17 cellular contexts compared by ENCODE assay signal in genomic region chr6:31697555-31697954, GRCh38. TPM values are rescaled to one million over a fixed set of nuclear protein-coding genes. Genes with fewer than 3 reads are reported as not detected.
DNase-seq lines count a peak whose midpoint lies in the region; ATAC-seq, FAIRE-seq and TF ChIP-seq lines count a peak whose summit lies in the region.
"Had no signal": no experiment of that assay in that cellular context is flagged by ENCODE, and none has a peak within 500 bp of the region (broad histone marks: within the 10 kb centered on the region; RNA-seq: fewer than 3 reads in every experiment).

No MANE protein-coding gene starts in this region.

- no peak overlapping the region for H3K18ac ChIP-seq in trophoblast cell (ENCODE audit: low read length)

- no peak overlapping the region for H4K12ac ChIP-seq in trophoblast cell (ENCODE audit: low read depth, low read length)

- H3K9ac ChIP-seq in Karpas-422 (ENCODE audit: low read length), result no peak overlapping the region
- H3K9ac ChIP-seq in K562 (ENCODE audit: insufficient read depth in 1 of 2, low read depth in 2 of 2, low read length in 2 of 2), result peak overlapping the region in 1 of 2 experiments; percentile 24; a peak in 1 of 4 replicates
- H3K9ac ChIP-seq in trophoblast cell (ENCODE audit: low read length), result no peak overlapping the region

- H2BK5ac ChIP-seq in trophoblast cell (ENCODE audit: low read depth, low read length, poor library complexity), result no peak overlapping the region

- no peak for DNase-seq in activated CD4-positive, alpha-beta T cell treated with anti-CD3 and anti-CD28 coated beads, Interleukin-2, amount 10 ng/mL, durations not matched to agents 24 days and 14 days
- no peak for DNase-seq in activated CD4-positive, alpha-beta T cell treated with anti-CD3 and anti-CD28 coated beads, Interleukin-2, amount 50 U/mL, for 1 hour
- DNase-seq in Karpas-422 (no peak), K562 (ENCODE audit: extremely low read depth in 1 of 4, low spot score in 3 of 4) (no peak), neural crest cell (ENCODE audit: low read depth, low spot score) (no peak), RPMI8226 (no peak), GM10266 (ENCODE audit: extremely low spot score) (no peak), trophoblast cell (no peak)
- DNase-seq: activated effector memory CD4-positive, alpha-beta T cell treated with Interleukin-2 at 50 U/mL for 16 hours; NCI-H1930; pancreas; WERI-Rb-1 had no signal

- in situ Hi-C loops in K562 (cut with MboI), result no loop called here

- intact Hi-C loops in activated CD4-positive, alpha-beta T cell treated with anti-CD3 and anti-CD28 coated beads, Interleukin-2, amount 10 ng/mL, durations not matched to agents 24 days and 14 days (cut with micrococcal nuclease), result no loop called here
- intact Hi-C loops in K562 (cut with micrococcal nuclease), result no loop called here

- no peak overlapping the region for H4K91ac ChIP-seq in trophoblast cell (ENCODE audit: low read depth, low read length)

- H3K4me1 ChIP-seq in Karpas-422 (ENCODE audit: low read length) (peaks cover 26% of the 10 kb centered on the region), K562 (replicated peaks in 1 of 2; ENCODE audit: control insufficient read depth in 2 of 2, insufficient read depth in 2 of 2, low read length in 2 of 2) (peaks cover 16 to 17% of the 10 kb centered on the region in 2 experiments), trophoblast cell (ENCODE audit: control insufficient read depth in 1 of 2, insufficient read depth in 2 of 2, low read length in 2 of 2) (peaks cover 7 to 10% of the 10 kb centered on the region in 2 experiments)

- H3K79me2 ChIP-seq in Karpas-422 (ENCODE audit: low read length) (peaks cover 23% of the 10 kb centered on the region), K562 (ENCODE audit: control insufficient read depth, insufficient read depth, low read length) (peaks cover 45% of the 10 kb centered on the region), trophoblast cell (ENCODE audit: control insufficient read depth, insufficient read depth, low read length, poor library complexity) (peaks cover 3% of the 10 kb centered on the region)

- H2AFZ ChIP-seq in Karpas-422 (ENCODE audit: low read length) (no peak overlapping the region), K562 (ENCODE audit: low read depth, low read length) (no peak overlapping the region), trophoblast cell (ENCODE audit: insufficient read depth, low read length, poor library complexity) (no peak overlapping the region)

- no peak overlapping the region for H3K4me3 ChIP-seq in Karpas-422 (ENCODE audit: low read length)
- no peak overlapping the region for H3K4me3 ChIP-seq in K562
- H3K4me3 ChIP-seq in trophoblast cell (ENCODE audit: low read depth, low read length), result no peak overlapping the region
- H3K4me3 ChIP-seq: esophagus muscularis mucosa, pancreas had no signal

- TF ChIP-seq CTCF in K562 (IDR thresholded peaks at IDR 0.05 in 2 of 3, conservative IDR thresholded peaks at IDR 0.05 in 1 of 3; ENCODE audit: insufficient read depth in 2 of 3, low read depth in 1 of 3, low read length in 3 of 3) (no peak), neural crest cell (conservative IDR thresholded peaks at IDR 0.05) (no peak), GM10266 (IDR thresholded peaks at IDR 0.05; ENCODE audit: control insufficient read depth, insufficient read depth, low read depth, missing control alignments) (no peak)

- no TSS peak for BruUV-seq in K562 (replicated peaks; lab: Mats Ljungman, UMichigan)

- no peak overlapping the region for H3K4me3 Mint-ChIP-seq in activated CD4-positive, alpha-beta T cell treated with anti-CD3 and anti-CD28 coated beads, Interleukin-2, amount 10 ng/mL, durations not matched to agents 24 days and 14 days
- peak overlapping the region; percentile 3 for H3K4me3 Mint-ChIP-seq in neural crest cell

- H3K14ac ChIP-seq in trophoblast cell (ENCODE audit: low read length), result no peak overlapping the region

- ATAC-seq in K562, result no peak
- ATAC-seq: pancreas had no signal

- H3K4me2 ChIP-seq in Karpas-422 (ENCODE audit: low read depth, low read length, poor library complexity, severe bottlenecking) (no peak overlapping the region), K562 (ENCODE audit: insufficient read depth, low read length) (no peak overlapping the region), trophoblast cell (ENCODE audit: low read length) (no peak overlapping the region)

- H3K9me3 ChIP-seq in Karpas-422 (ENCODE audit: low read length) (no peaks in the 10 kb centered on the region), K562 (replicated peaks; ENCODE audit: control insufficient read depth, insufficient read depth, low read depth, low read length) (no peaks in the 10 kb centered on the region), trophoblast cell (ENCODE audit: insufficient read depth, low read depth, low read length) (no peaks in the 10 kb centered on the region)
- H3K9me3 ChIP-seq: esophagus muscularis mucosa, pancreas had no signal

- CTCF ChIA-PET in K562 (lab: Yijun Ruan, JAX; ENCODE audit: low intra/inter-chr PET ratio), result interaction anchor here (0.7 kb wide), 1 partner anchor 331 kb away, joined by 3 read pairs; no protein-coding TSS in a partner anchor

- no peaks in the 10 kb centered on the region for H3K27me3 Mint-ChIP-seq in activated CD4-positive, alpha-beta T cell treated with anti-CD3 and anti-CD28 coated beads, Interleukin-2, amount 10 ng/mL, durations not matched to agents 24 days and 14 days
- no peaks in the 10 kb centered on the region for H3K27me3 Mint-ChIP-seq in neural crest cell (ENCODE audit: low read depth)

- H4K8ac ChIP-seq in trophoblast cell (ENCODE audit: low read depth, low read length), result no peak overlapping the region

- no peak overlapping the region for H2BK12ac ChIP-seq in trophoblast cell (ENCODE audit: low read length)

- peak overlapping the region; percentile 66 for H3K27ac Mint-ChIP-seq in activated CD4-positive, alpha-beta T cell treated with anti-CD3 and anti-CD28 coated beads, Interleukin-2, amount 10 ng/mL, durations not matched to agents 24 days and 14 days
- no peak overlapping the region for H3K27ac Mint-ChIP-seq in neural crest cell (ENCODE audit: unreplicated experiment)

- H3K27ac ChIP-seq in Karpas-422 (ENCODE audit: low read length) (peak overlapping the region; percentile 12; the same call in 1 of the 2 replicates), K562 (ENCODE audit: extremely low read depth, low read depth, low read length) (peak overlapping the region; percentile 12; the same call in 1 of the 3 replicates), trophoblast cell (ENCODE audit: low read depth, low read length) (no peak overlapping the region)
- H3K27ac ChIP-seq: esophagus muscularis mucosa, pancreas, WERI-Rb-1 had no signal

- no peaks in the 10 kb centered on the region for H4K20me1 ChIP-seq in Karpas-422 (ENCODE audit: insufficient read depth, low read depth, low read length)
- no peaks in the 10 kb centered on the region; the same call in 1 of the 2 replicates for H4K20me1 ChIP-seq in K562 (replicated peaks; ENCODE audit: control insufficient read depth, insufficient read depth, low read length)

- TF ChIP-seq EP300 in K562 (IDR thresholded peaks at IDR 0.05; ENCODE audit: low read length), result no peak

- H3K9me2 ChIP-seq in Karpas-422 (replicated peaks; ENCODE audit: insufficient read depth, low read length), result no peaks in the 10 kb centered on the region

- FAIRE-seq in K562 (lab: Jason Lieb, UNC), result no peak
- FAIRE-seq: pancreas had no signal

- WGBS in K562 (ENCODE audit: insufficient coverage, low coverage, missing lambda C conversion rate), result 54% methylated on average over 3 of the region's 3 CpGs
- WGBS in trophoblast cell (ENCODE audit: extremely low coverage, insufficient coverage, insufficient read length), result no CpG with 5 or more reads among the region's 3 CpGs

- H3K36me3 ChIP-seq in Karpas-422 (ENCODE audit: insufficient read depth, low read length) (no peaks in the 10 kb centered on the region; the same call in 1 of the 2 replicates), K562 (ENCODE audit: control insufficient read depth, insufficient read depth, low read length) (peaks cover 83% of the 10 kb centered on the region), trophoblast cell (ENCODE audit: control insufficient read depth in 1 of 2, insufficient read depth in 2 of 2, low read length in 2 of 2) (peaks cover 33 to 35% of the 10 kb centered on the region in 2 experiments)

- no peak overlapping the region for H3K4ac ChIP-seq in trophoblast cell (ENCODE audit: low read depth, low read length)

- no peak for TF ChIP-seq RAD21 in K562 (CRISPR knock-in tag; conservative IDR thresholded peaks at IDR 0.05 in 1 of 2, IDR thresholded peaks at IDR 0.05 in 1 of 2)

- H3K9me3 Mint-ChIP-seq in activated CD4-positive, alpha-beta T cell treated with anti-CD3 and anti-CD28 coated beads, Interleukin-2, amount 10 ng/mL, durations not matched to agents 24 days and 14 days, result no peaks in the 10 kb centered on the region
- H3K9me3 Mint-ChIP-seq in neural crest cell, result no peaks in the 10 kb centered on the region

- H3K79me1 ChIP-seq in trophoblast cell (ENCODE audit: low read length), result peaks cover under 1% of the 10 kb centered on the region

- H3K9me1 ChIP-seq in K562 (ENCODE audit: control insufficient read depth, insufficient read depth, low read length), result peaks cover 5% of the 10 kb centered on the region

- H3K27me3 ChIP-seq in Karpas-422 (ENCODE audit: low read length) (no peaks in the 10 kb centered on the region), K562 (ENCODE audit: control insufficient read depth in 2 of 2, insufficient read depth in 2 of 2, low read length in 2 of 2) (no peaks in the 10 kb centered on the region), trophoblast cell (ENCODE audit: insufficient read depth, low read length) (no peaks in the 10 kb centered on the region)
- H3K27me3 ChIP-seq: esophagus muscularis mucosa, pancreas had no signal

- no peak overlapping the region for H2AK5ac ChIP-seq in trophoblast cell (ENCODE audit: low read length)

- H2BK120ac ChIP-seq in trophoblast cell (ENCODE audit: insufficient read depth, low read length, poor library complexity), result no peak overlapping the region

- H3K36me3 Mint-ChIP-seq in activated CD4-positive, alpha-beta T cell treated with anti-CD3 and anti-CD28 coated beads, Interleukin-2, amount 10 ng/mL, durations not matched to agents 24 days and 14 days (ENCODE audit: low read depth), result peaks cover 32% of the 10 kb centered on the region
- peaks cover 8% of the 10 kb centered on the region for H3K36me3 Mint-ChIP-seq in neural crest cell (ENCODE audit: low read depth)

- POLR2A ChIA-PET in K562 (lab: Yijun Ruan, JAX), result interaction anchor here (0.8 to 1.3 kb wide), 5 partner anchors 13 to 72 kb away, joined by 3 to 5 read pairs (median 3); partner anchors contain the start of genes BAG6 and MPIG6B

- H3K23ac ChIP-seq in trophoblast cell (ENCODE audit: low read length), result no peak overlapping the region

- H3K4me1 Mint-ChIP-seq in activated CD4-positive, alpha-beta T cell treated with anti-CD3 and anti-CD28 coated beads, Interleukin-2, amount 10 ng/mL, durations not matched to agents 24 days and 14 days, result peaks cover 24% of the 10 kb centered on the region
- H3K4me1 Mint-ChIP-seq in neural crest cell, result peaks cover 15% of the 10 kb centered on the region

- TF ChIP-seq POLR2A in K562 (conservative IDR thresholded peaks at IDR 0.05), result no peak

RNA-seq across cellular contexts. Expression of gene ABHD16A, which starts 5.6 kb away (rescaled TPM):
- 43.1 and 44.7 TPM in 2 replicates for total RNA-seq in activated CD4-positive, alpha-beta T cell treated with anti-CD3 and anti-CD28 coated beads, Interleukin-2, amount 10 ng/mL, durations not matched to agents 24 days and 14 days
- total RNA-seq in Karpas-422 (2014; rRNA removed; shearing (Covaris generic); ENCODE audit: low replicate concordance), result 55.6 and 92.1 TPM in 2 replicates
- 196 and 413 TPM in 2 replicates for total RNA-seq in K562 (2011; cell fraction: chromatin; rRNA removed; ENCODE audit: low replicate concordance)
- 372 and 379 TPM in 2 replicates for total RNA-seq in K562 (2011; cell fraction: nucleolus; rRNA removed)
- 265 and 280 TPM in 2 replicates for total RNA-seq in K562 (2011; cell fraction: nucleoplasm; rRNA removed)
- total RNA-seq in K562 (2014; rRNA removed) (104 and 131 TPM in 2 replicates), K562 (2014; rRNA removed; fragmentation: Illumina TruSeq; extraction: Trizol) (61.6 and 75.6 TPM in 2 replicates), K562 (2015; rRNA removed; fragmentation: Illumina TruSeq; extraction: Trizol) (81.6 and 82.8 TPM in 2 replicates), K562 (2021) (104 and 106 TPM in 2 replicates), neural crest cell (70.9 and 73.6 TPM in 2 replicates)
- polyA plus RNA-seq in K562 (2011; rRNA removed) (113 and 137 TPM in 2 replicates), K562 (2014; fragmentation: Illumina TruSeq; extraction: Trizol) (70.0 and 79.3 TPM in 2 replicates), K562 (2014; fragmentation: Nextera tagmentation; extraction: Ambion mirVana) (10 to 100 TPM; 25.8 to 49.7 TPM), K562 (2014; rRNA removed) (120 and 122 TPM in 2 replicates)
- 147 and 156 TPM in 2 replicates for polyA plus RNA-seq in K562 (2011; cell fraction: cytosol; rRNA removed)
- 475 and 536 TPM in 2 replicates for polyA plus RNA-seq in K562 (2011; cell fraction: nucleus; rRNA removed)
- polyA plus RNA-seq in K562 (2012), result 97.9 and 126 TPM in 2 replicates
- polyA minus RNA-seq in K562 (2011; rRNA and poly(A)+ RNA removed), result 89.1 and 118 TPM in 2 replicates
- polyA minus RNA-seq in K562 (2011; cell fraction: cytosol; rRNA and poly(A)+ RNA removed), result 55.6 and 55.8 TPM in 2 replicates
- 117 and 139 TPM in 2 replicates for polyA minus RNA-seq in K562 (2011; cell fraction: nucleus; rRNA and poly(A)+ RNA removed)
- 39.7 and 42.5 TPM in 2 replicates for polyA plus RNA-seq in trophoblast cell (2013)

RNA-seq across cellular contexts. Expression of gene LY6G6F, which starts 9.1 kb away (rescaled TPM):
- not detected in 2 replicates for total RNA-seq in activated CD4-positive, alpha-beta T cell treated with anti-CD3 and anti-CD28 coated beads, Interleukin-2, amount 10 ng/mL, durations not matched to agents 24 days and 14 days
- not detected in 2 replicates for total RNA-seq in Karpas-422 (2014; rRNA removed; shearing (Covaris generic); ENCODE audit: low replicate concordance)
- total RNA-seq in K562 (2011; cell fraction: chromatin; rRNA removed; ENCODE audit: low replicate concordance), result 0.35 TPM in 1 of 2 replicates, not detected in the other
- 1.4 TPM in 1 of 2 replicates, not detected in the other for total RNA-seq in K562 (2011; cell fraction: nucleolus; rRNA removed)
- total RNA-seq in K562 (2011; cell fraction: nucleoplasm; rRNA removed), result 0.99 and 1.2 TPM in 2 replicates
- total RNA-seq in K562 (2014; rRNA removed) (0.50 TPM in 1 of 2 replicates, not detected in the other), K562 (2014; rRNA removed; fragmentation: Illumina TruSeq; extraction: Trizol) (0.35 TPM in 1 of 2 replicates, not detected in the other), K562 (2015; rRNA removed; fragmentation: Illumina TruSeq; extraction: Trizol) (0.14 TPM in 1 of 2 replicates, not detected in the other), K562 (2021) (0.18 TPM in 1 of 2 replicates, not detected in the other), neural crest cell (not detected in 2 replicates)
- polyA plus RNA-seq in K562 (2011; rRNA removed) (0.20 TPM in 1 of 2 replicates, not detected in the other), K562 (2014; fragmentation: Illumina TruSeq; extraction: Trizol) (0.33 and 0.39 TPM in 2 replicates), K562 (2014; fragmentation: Nextera tagmentation; extraction: Ambion mirVana) (under 1 TPM; 0.28 to 0.49 TPM), K562 (2014; rRNA removed) (1.1 TPM in 1 of 2 replicates, not detected in the other)
- polyA plus RNA-seq in K562 (2011; cell fraction: cytosol; rRNA removed), result 0.58 TPM in 1 of 2 replicates, not detected in the other
- polyA plus RNA-seq in K562 (2011; cell fraction: nucleus; rRNA removed), result 0.23 TPM in 1 of 2 replicates, not detected in the other
- 0.30 TPM in 1 of 2 replicates, not detected in the other for polyA plus RNA-seq in K562 (2012)
- 0.36 TPM in 1 of 2 replicates, not detected in the other for polyA minus RNA-seq in K562 (2011; rRNA and poly(A)+ RNA removed)
- polyA minus RNA-seq in K562 (2011; cell fraction: cytosol; rRNA and poly(A)+ RNA removed), result not detected in 2 replicates
- 0.67 TPM in 1 of 2 replicates, not detected in the other for polyA minus RNA-seq in K562 (2011; cell fraction: nucleus; rRNA and poly(A)+ RNA removed)
- not detected in 2 replicates for polyA plus RNA-seq in trophoblast cell (2013)
- total RNA-seq: esophagus muscularis mucosa, LHCN-M2, lung microvascular endothelial cell, pancreas, urinary bladder had no signal
- polyA plus RNA-seq: AG04450, pancreas, urinary bladder had no signal

RNA-seq across cellular contexts. Expression of gene LY6G5C, which starts 16.7 kb away (rescaled TPM):
- total RNA-seq in activated CD4-positive, alpha-beta T cell treated with anti-CD3 and anti-CD28 coated beads, Interleukin-2, amount 10 ng/mL, durations not matched to agents 24 days and 14 days, result 4.1 and 4.9 TPM in 2 replicates
- 0.51 TPM in 1 of 2 replicates, not detected in the other for total RNA-seq in Karpas-422 (2014; rRNA removed; shearing (Covaris generic); ENCODE audit: low replicate concordance)
- 2.2 and 9.2 TPM in 2 replicates for total RNA-seq in K562 (2011; cell fraction: chromatin; rRNA removed; ENCODE audit: low replicate concordance)
- 1.1 and 2.3 TPM in 2 replicates for total RNA-seq in K562 (2011; cell fraction: nucleolus; rRNA removed)
- total RNA-seq in K562 (2011; cell fraction: nucleoplasm; rRNA removed), result 2.3 and 3.8 TPM in 2 replicates
- not detected in 2 replicates for total RNA-seq in K562 (2014; rRNA removed)
- 0.15 TPM in 1 of 2 replicates, not detected in the other for total RNA-seq in K562 (2014; rRNA removed; fragmentation: Illumina TruSeq; extraction: Trizol)
- total RNA-seq in K562 (2015; rRNA removed; fragmentation: Illumina TruSeq; extraction: Trizol), result not detected in 2 replicates
- total RNA-seq in K562 (2021), result 0.60 and 0.74 TPM in 2 replicates
- 0.43 and 0.46 TPM in 2 replicates for polyA plus RNA-seq in K562 (2011; rRNA removed)
- 0.60 and 0.71 TPM in 2 replicates for polyA plus RNA-seq in K562 (2011; cell fraction: cytosol; rRNA removed)
- polyA plus RNA-seq in K562 (2011; cell fraction: nucleus; rRNA removed), result 1.6 and 1.9 TPM in 2 replicates
- polyA plus RNA-seq in K562 (2012), result 0.69 and 0.85 TPM in 2 replicates
- 0.67 and 1.3 TPM in 2 replicates for polyA plus RNA-seq in K562 (2014; fragmentation: Illumina TruSeq; extraction: Trizol)
- polyA plus RNA-seq in K562 (2014; fragmentation: Nextera tagmentation; extraction: Ambion mirVana), result under 1 TPM in 1 of 2 experiments, not detected in 1; 0.10 TPM
- polyA plus RNA-seq in K562 (2014; rRNA removed), result not detected in 2 replicates
- polyA minus RNA-seq in K562 (2011; rRNA and poly(A)+ RNA removed), result not detected in 2 replicates
- polyA minus RNA-seq in K562 (2011; cell fraction: cytosol; rRNA and poly(A)+ RNA removed), result not detected in 2 replicates
- 0.40 and 0.67 TPM in 2 replicates for polyA minus RNA-seq in K562 (2011; cell fraction: nucleus; rRNA and poly(A)+ RNA removed)
- 9.1 and 11.0 TPM in 2 replicates for total RNA-seq in neural crest cell
- polyA plus RNA-seq in trophoblast cell (2013), result 1.1 and 1.5 TPM in 2 replicates

RNA-seq across cellular contexts. Expression of gene LY6G6D, which starts 17.6 kb away (rescaled TPM):
- not detected in 2 replicates for total RNA-seq in activated CD4-positive, alpha-beta T cell treated with anti-CD3 and anti-CD28 coated beads, Interleukin-2, amount 10 ng/mL, durations not matched to agents 24 days and 14 days
- total RNA-seq in Karpas-422 (2014; rRNA removed; shearing (Covaris generic); ENCODE audit: low replicate concordance), result not detected in 2 replicates
- total RNA-seq in K562 (2011; cell fraction: chromatin; rRNA removed; ENCODE audit: low replicate concordance), result not detected in 2 replicates
- not detected in 2 replicates for total RNA-seq in K562 (2011; cell fraction: nucleolus; rRNA removed)
- total RNA-seq in K562 (2011; cell fraction: nucleoplasm; rRNA removed), result not detected in 2 replicates
- total RNA-seq in K562 (2014; rRNA removed) (not detected in 2 replicates), K562 (2014; rRNA removed; fragmentation: Illumina TruSeq; extraction: Trizol) (not detected in 2 replicates), K562 (2015; rRNA removed; fragmentation: Illumina TruSeq; extraction: Trizol) (not detected in 2 replicates), K562 (2021) (not detected in 2 replicates), neural crest cell (not detected in 2 replicates)
- polyA plus RNA-seq in K562 (2011; rRNA removed) (0.38 TPM in 1 of 2 replicates, not detected in the other), K562 (2014; fragmentation: Illumina TruSeq; extraction: Trizol) (not detected in 2 replicates), K562 (2014; fragmentation: Nextera tagmentation; extraction: Ambion mirVana) (under 1 TPM in 1 of 2 experiments, not detected in 1; 0.30 TPM), K562 (2014; rRNA removed) (not detected in 2 replicates)
- polyA plus RNA-seq in K562 (2011; cell fraction: cytosol; rRNA removed), result 0.69 TPM in 1 of 2 replicates, not detected in the other
- not detected in 2 replicates for polyA plus RNA-seq in K562 (2011; cell fraction: nucleus; rRNA removed)
- 0.21 and 0.58 TPM in 2 replicates for polyA plus RNA-seq in K562 (2012)
- not detected in 2 replicates for polyA minus RNA-seq in K562 (2011; rRNA and poly(A)+ RNA removed)
- not detected in 2 replicates for polyA minus RNA-seq in K562 (2011; cell fraction: cytosol; rRNA and poly(A)+ RNA removed)
- not detected in 2 replicates for polyA minus RNA-seq in K562 (2011; cell fraction: nucleus; rRNA and poly(A)+ RNA removed)
- not detected in 2 replicates for polyA plus RNA-seq in trophoblast cell (2013)
- total RNA-seq: esophagus muscularis mucosa, LHCN-M2, lung microvascular endothelial cell, pancreas had no signal
- polyA plus RNA-seq: AG04450, pancreas had no signal

RNA-seq across cellular contexts. Expression of gene LY6G6C, which starts 24.0 kb away (rescaled TPM):
- total RNA-seq in activated CD4-positive, alpha-beta T cell treated with anti-CD3 and anti-CD28 coated beads, Interleukin-2, amount 10 ng/mL, durations not matched to agents 24 days and 14 days, result not detected in 2 replicates
- total RNA-seq in Karpas-422 (2014; rRNA removed; shearing (Covaris generic); ENCODE audit: low replicate concordance), result not detected in 2 replicates
- 2.3 and 4.9 TPM in 2 replicates for total RNA-seq in K562 (2011; cell fraction: chromatin; rRNA removed; ENCODE audit: low replicate concordance)
- 1.8 and 2.0 TPM in 2 replicates for total RNA-seq in K562 (2011; cell fraction: nucleolus; rRNA removed)
- 3.0 and 6.3 TPM in 2 replicates for total RNA-seq in K562 (2011; cell fraction: nucleoplasm; rRNA removed)
- not detected in 2 replicates for total RNA-seq in K562 (2014; rRNA removed)
- not detected in 2 replicates for total RNA-seq in K562 (2014; rRNA removed; fragmentation: Illumina TruSeq; extraction: Trizol)
- not detected in 2 replicates for total RNA-seq in K562 (2015; rRNA removed; fragmentation: Illumina TruSeq; extraction: Trizol)
- total RNA-seq in K562 (2021), result 0.20 TPM in 1 of 2 replicates, not detected in the other
- polyA plus RNA-seq in K562 (2011; rRNA removed), result 0.20 and 0.35 TPM in 2 replicates
- polyA plus RNA-seq in K562 (2011; cell fraction: cytosol; rRNA removed), result 0.32 and 0.40 TPM in 2 replicates
- 2.0 and 2.1 TPM in 2 replicates for polyA plus RNA-seq in K562 (2011; cell fraction: nucleus; rRNA removed)
- polyA plus RNA-seq in K562 (2012), result 0.14 and 0.48 TPM in 2 replicates
- polyA plus RNA-seq in K562 (2014; fragmentation: Illumina TruSeq; extraction: Trizol), result 0.33 TPM in 1 of 2 replicates, not detected in the other
- under 1 TPM in 1 of 2 experiments, not detected in 1; 0.06 TPM for polyA plus RNA-seq in K562 (2014; fragmentation: Nextera tagmentation; extraction: Ambion mirVana)
- polyA plus RNA-seq in K562 (2014; rRNA removed), result 0.09 TPM in 1 of 2 replicates, not detected in the other
- polyA minus RNA-seq in K562 (2011; rRNA and poly(A)+ RNA removed), result not detected in 2 replicates
- not detected in 2 replicates for polyA minus RNA-seq in K562 (2011; cell fraction: cytosol; rRNA and poly(A)+ RNA removed)
- 0.54 and 0.56 TPM in 2 replicates for polyA minus RNA-seq in K562 (2011; cell fraction: nucleus; rRNA and poly(A)+ RNA removed)
- total RNA-seq in neural crest cell, result 1.2 TPM in 2 replicates
- 11.8 and 13.2 TPM in 2 replicates for polyA plus RNA-seq in trophoblast cell (2013)
- total RNA-seq: esophagus muscularis mucosa, LHCN-M2, lung microvascular endothelial cell, pancreas, urinary bladder had no signal
- polyA plus RNA-seq: AG04450, pancreas, urinary bladder had no signal
